Comparison of ENCODE assay signal across 15 cellular contexts in genomic region chr14:32593290-32593942, GRCh38.
A peak's percentile ranks its signal among the peaks of the same experiment; 100 is the strongest.
DNase-seq lines count a peak whose midpoint lies in the region; ATAC-seq and TF ChIP-seq lines count a peak whose summit lies in the region.
"Had no signal": no experiment of that assay in that cellular context is flagged by ENCODE, and none has a peak within 500 bp of the region (broad histone marks: within the 10 kb centered on the region; RNA-seq: fewer than 3 reads in every experiment).

No MANE protein-coding gene starts in this region.

- no peaks in the 10 kb centered on the region for H3K36me3 ChIP-seq in lower lobe of right lung
- H3K36me3 ChIP-seq: upper lobe of left lung had no signal

- DNase-seq in Right ventricle myocardium superior, result no peak
- DNase-seq in cardiac septum (ENCODE audit: low spot score), result no peak
- DNase-seq in amniotic epithelial cell (ENCODE audit: low read depth), result peak; percentile 72
- no peak for DNase-seq in left ventricle myocardium superior
- DNase-seq in stromal cell of bone marrow (ENCODE audit: low read depth), result peak; percentile 47
- no peak for DNase-seq in lower lobe of right lung
- DNase-seq: activated CD4-positive, alpha-beta T cell treated with anti-CD3 and anti-CD28 coated beads for 48 hours; activated T-cell treated with anti-CD3 and anti-CD28 coated beads, Interleukin-2, amount 50 U/mL, for 72 hours; body of pancreas; H9; KBM-7; upper lobe of left lung had no signal

- no peaks in the 10 kb centered on the region for H3K27me3 ChIP-seq in lower lobe of right lung (ENCODE audit: low read depth)
- H3K27me3 ChIP-seq: body of pancreas, upper lobe of left lung had no signal

- no peak overlapping the region for H3K27ac ChIP-seq in lower lobe of right lung
- H3K27ac ChIP-seq: body of pancreas, upper lobe of left lung had no signal

- TF ChIP-seq CTCF in lower lobe of right lung (IDR thresholded peaks at IDR 0.05), result no peak

- intact Hi-C loops in Right ventricle myocardium superior (cut with DNase I), result no loop called here
- intact Hi-C loops in cardiac septum (cut with DNase I), result no loop called here
- intact Hi-C loops in left ventricle myocardium superior (cut with micrococcal nuclease), result no loop called here
- intact Hi-C loops in lower lobe of right lung (cut with DNase I), result no loop called here

- H3K4me3 ChIP-seq in lower lobe of right lung, result no peak overlapping the region
- H3K4me3 ChIP-seq: body of pancreas, upper lobe of left lung had no signal

- no peaks in the 10 kb centered on the region for H3K4me1 ChIP-seq in lower lobe of right lung
- H3K4me1 ChIP-seq: body of pancreas, upper lobe of left lung had no signal

- ATAC-seq in Right ventricle myocardium superior (ENCODE audit: poor library complexity), result peak; percentile 33
- ATAC-seq in left ventricle myocardium superior, result peak; percentile 25
- no peak for ATAC-seq in HG02642 (IDR thresholded peaks at IDR 0.05; ENCODE audit: poor library complexity, unreplicated experiment)
- ATAC-seq in lower lobe of right lung, result no peak
- no peak for ATAC-seq in GM19035 (IDR thresholded peaks at IDR 0.05; ENCODE audit: unreplicated experiment)
- ATAC-seq: activated T-cell treated with anti-CD3 and anti-CD28 coated beads, Interleukin-2, amount 50 U/mL, for 72 hours; body of pancreas; natural killer cell treated with Interleukin-12 subunit alpha and Interleukin-12 subunit beta and Interleukin-15 and Interleukin-18, amount 100 ng/mL, for 72 hours had no signal

- H3K9me3 ChIP-seq in lower lobe of right lung, result peaks cover 2% of the 10 kb centered on the region
- H3K9me3 ChIP-seq: body of pancreas had no signal

Comparison
In these comparisons a context has a peak if more than half of its experiments do, and no peak if none do; other contexts are left out.
1. ATAC-seq: peak in Right ventricle myocardium superior (single experiment) and left ventricle myocardium superior (single experiment); none in HG02642 (single experiment), lower lobe of right lung (0 of 2) and GM19035 (single experiment).
2. DNase-seq: peak in amniotic epithelial cell (single experiment) and stromal cell of bone marrow (single experiment); none in Right ventricle myocardium superior (single experiment), cardiac septum (single experiment), left ventricle myocardium superior (single experiment) and lower lobe of right lung (single experiment).